Comparison of ENCODE assay signal across 26 cellular contexts in genomic region chr10:17094844-17095243, GRCh38.
"Had no signal": no experiment of that assay in that cellular context is flagged by ENCODE, and none has a peak within 500 bp of the region (broad histone marks: within the 10 kb centered on the region; RNA-seq: fewer than 3 reads in every experiment).

No MANE protein-coding gene starts in this region.

- H3K27me3 ChIP-seq: neural progenitor cell, ovary, right lobe of liver, sigmoid colon, stomach, thyroid gland, tibial nerve, upper lobe of left lung, vagina had no signal

- H3K27ac ChIP-seq: neural progenitor cell, ovary, parathyroid adenoma, psoas muscle, right lobe of liver, sigmoid colon, stomach, thoracic aorta, thyroid gland, tibial nerve, upper lobe of left lung, vagina had no signal

- FAIRE-seq: urothelium cell line had no signal

- H3K36me3 ChIP-seq: neural progenitor cell, ovary, right lobe of liver, sigmoid colon, stomach, thoracic aorta, thyroid gland, tibial nerve, upper lobe of left lung, vagina had no signal

- H3K9me3 ChIP-seq: ovary, right lobe of liver, thoracic aorta, thyroid gland, upper lobe of left lung, vagina had no signal

- H3K4me2 ChIP-seq: neural progenitor cell had no signal

- H3K4me1 ChIP-seq: neural progenitor cell, parathyroid adenoma, psoas muscle, right lobe of liver, sigmoid colon, stomach, thyroid gland, tibial nerve, upper lobe of left lung, vagina had no signal

- H3K79me2 ChIP-seq: parathyroid adenoma had no signal

- ATAC-seq: naive thymus-derived CD8-positive, alpha-beta T cell; psoas muscle; right cardiac atrium; right lobe of liver; stimulated activated effector memory CD8-positive, alpha-beta T cell treated with anti-CD3 and anti-CD28 coated beads, Interleukin-12 subunit alpha, Interleukin-12 subunit beta, amount 100 ng/mL, for 72 hours; stimulated activated naive B cell treated with anti-CD40 and anti-IgM and Interleukin-4, amounts not matched to agents 10 μg/mL and 1 μg/mL and 100 μg/mL, for 72 hours had no signal

- H2AFZ ChIP-seq: neural progenitor cell, parathyroid adenoma had no signal

- H3K9ac ChIP-seq: neural progenitor cell, parathyroid adenoma had no signal

- H3K4me3 ChIP-seq: neural progenitor cell, ovary, psoas muscle, right lobe of liver, sigmoid colon, stomach, thoracic aorta, thyroid gland, tibial nerve, upper lobe of left lung, vagina had no signal

- DNase-seq: naive thymus-derived CD8-positive, alpha-beta T cell; occipital lobe; ovary; posterior cingulate gyrus; psoas muscle; right cardiac atrium; right lobe of liver; sigmoid colon; small intestine; stimulated activated CD4-positive, alpha-beta T cell treated with anti-CD3 and anti-CD28 coated beads, Interleukin-15, amount 100 ng/mL, for 24 hours; stimulated activated CD4-positive, alpha-beta T cell treated with anti-CD3 and anti-CD28 coated beads, Interleukin-2, amount 100 ng/mL, for 24 hours; stimulated activated CD4-positive, alpha-beta T cell treated with anti-CD3 and anti-CD28 coated beads, Interleukin-2, amount 100 ng/mL, for 48 hours; stimulated activated CD4-positive, alpha-beta T cell treated with anti-CD3 and anti-CD28 coated beads, Interleukin-4, amount 100 ng/mL, for 24 hours; stimulated activated naive B cell treated with anti-CD40 and anti-IgM and Interleukin-4, amounts not matched to agents 10 μg/mL and 1 μg/mL and 100 μg/mL, for 72 hours; stimulated activated naive CD4-positive, alpha-beta T cell treated with Interleukin-2 at 50 U/mL for 16 hours; stomach; thyroid gland; trophoblast cell; upper lobe of left lung had no signal
